Comparison of ENCODE assay signal across 8 cellular contexts in the genomic region with DNA sequence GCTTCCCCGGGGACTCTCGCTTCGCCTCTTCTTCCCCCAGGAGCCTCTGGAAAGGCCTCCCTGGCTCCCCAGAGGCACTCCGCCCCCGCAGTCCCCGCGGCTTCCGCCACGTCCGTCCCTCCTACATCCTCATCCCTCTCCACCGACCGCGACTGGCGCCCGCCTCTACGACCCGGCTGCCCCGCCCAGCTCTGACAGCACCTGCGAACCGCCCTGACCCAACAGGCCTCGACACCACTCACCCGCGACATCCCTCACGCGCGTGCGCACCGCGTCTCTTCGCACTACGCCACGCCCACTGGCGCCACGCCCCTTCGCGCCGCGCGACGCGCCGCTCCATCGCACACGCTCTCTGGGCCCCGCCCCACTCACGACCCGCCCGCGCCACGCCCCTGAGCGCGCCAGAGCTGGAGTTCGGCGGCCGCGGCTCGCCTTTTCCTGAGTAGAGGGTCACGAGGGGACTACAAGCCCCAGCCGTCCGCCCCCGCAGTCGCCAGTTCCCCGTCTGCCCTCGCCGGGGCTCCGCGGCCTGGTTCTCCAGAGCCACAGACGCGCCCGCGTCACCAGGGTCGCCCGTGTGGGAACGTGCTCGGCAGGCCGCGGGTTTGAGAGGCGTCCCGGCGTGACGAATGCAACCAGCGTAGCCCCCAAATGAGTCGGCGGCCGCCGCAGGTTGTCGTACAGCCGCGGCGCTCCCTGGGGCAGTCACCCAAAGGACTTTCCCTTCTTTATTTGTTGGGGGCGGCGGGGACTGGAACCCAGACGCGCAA. TPM values are rescaled to one million over a fixed set of nuclear protein-coding genes. Genes with fewer than 3 reads are reported as not detected.
DNase-seq lines count a peak whose midpoint lies in the region; ATAC-seq and TF ChIP-seq lines count a peak whose summit lies in the region.

No MANE protein-coding gene starts in this region.

- H3K27me3 Mint-ChIP-seq in activated CD4-positive, alpha-beta T cell treated with anti-CD3 and anti-CD28 coated beads for 36 hours, result no peaks in the 10 kb centered on the region
- no peaks in the 10 kb centered on the region for H3K27me3 Mint-ChIP-seq in chondrocyte (ENCODE audit: low read depth)

- H3K4me3 Mint-ChIP-seq in activated CD4-positive, alpha-beta T cell treated with anti-CD3 and anti-CD28 coated beads for 36 hours, result peak overlapping the region; percentile 81
- peak overlapping the region; percentile 89 for H3K4me3 Mint-ChIP-seq in chondrocyte (ENCODE audit: unreplicated experiment)

- intact Hi-C loops in activated CD4-positive, alpha-beta T cell treated with anti-CD3 and anti-CD28 coated beads for 36 hours (cut with DNase I, micrococcal nuclease), result loop anchor here (1.0 to 10.0 kb wide), 12 partner anchors 10 to 1329 kb away; a partner anchor contains a TSS

- peak overlapping the region; percentile 89 for H3K9ac ChIP-seq in BLaER1

- H3K4me3 ChIP-seq in BLaER1, result peak overlapping the region; percentile 69

- peaks cover 59% of the 10 kb centered on the region for H3K4me1 Mint-ChIP-seq in activated CD4-positive, alpha-beta T cell treated with anti-CD3 and anti-CD28 coated beads for 36 hours
- H3K4me1 Mint-ChIP-seq in chondrocyte (ENCODE audit: low read depth), result peaks cover 27% of the 10 kb centered on the region

- H3K9me3 ChIP-seq in BLaER1, result no peaks in the 10 kb centered on the region

- TF ChIP-seq CTCF in chondrocyte (IDR thresholded peaks at IDR 0.05), result peak; percentile 12

- DNase-seq in NCI-H510A treated with DMSO at 0.1 percent for 48 hours (lab: John Stamatoyannopoulos, UW) (peak; percentile 93), chondrocyte (ENCODE audit: low spot score) (peak; percentile 96)
- DNase-seq in activated CD4-positive, alpha-beta T cell treated with anti-CD3 and anti-CD28 coated beads for 36 hours, result peak; percentile 97
- peak; percentile 90 to 96 (median 90) for DNase-seq in stimulated activated CD4-positive, alpha-beta T cell treated with anti-CD3 and anti-CD28 coated beads, Interleukin-1b, Interleukin-23, amount 100 ng/mL, for 24 hours (ENCODE audit: low read depth in 4 of 4, low spot score in 1 of 4)

- H4K20me1 ChIP-seq in BLaER1, result no peaks in the 10 kb centered on the region

- peaks cover 12% of the 10 kb centered on the region for H3K36me3 Mint-ChIP-seq in activated CD4-positive, alpha-beta T cell treated with anti-CD3 and anti-CD28 coated beads for 36 hours (ENCODE audit: low read depth)
- H3K36me3 Mint-ChIP-seq in chondrocyte (ENCODE audit: low read depth), result peaks cover 3% of the 10 kb centered on the region

- H3K9me3 Mint-ChIP-seq in activated CD4-positive, alpha-beta T cell treated with anti-CD3 and anti-CD28 coated beads for 36 hours (ENCODE audit: low read depth), result no peaks in the 10 kb centered on the region
- H3K9me3 Mint-ChIP-seq in chondrocyte (ENCODE audit: low read depth), result no peaks in the 10 kb centered on the region

- peak overlapping the region; percentile 96 for H3K27ac ChIP-seq in BLaER1
- H3K27ac ChIP-seq in layer of hippocampus (ENCODE audit: low read depth, low read length), result peak overlapping the region; percentile 96

- peak overlapping the region; percentile 98 for H3K27ac Mint-ChIP-seq in activated CD4-positive, alpha-beta T cell treated with anti-CD3 and anti-CD28 coated beads for 36 hours
- peak overlapping the region; percentile 98 for H3K27ac Mint-ChIP-seq in chondrocyte (ENCODE audit: unreplicated experiment)

- H3K4me2 ChIP-seq in BLaER1, result peak overlapping the region; percentile 89

- H3K36me3 ChIP-seq in BLaER1, result no peaks in the 10 kb centered on the region

- CTCF ChIA-PET in activated CD4-positive, alpha-beta T cell treated with anti-CD3 and anti-CD28 coated beads for 36 hours (lab: Charles Lee), result interaction anchor here (0.9 to 2.2 kb wide), 8 partner anchors 10 to 125 kb away, joined by 3 to 7 read pairs (median 5); a partner anchor contains a TSS

- no peaks in the 10 kb centered on the region for H3K27me3 ChIP-seq in BLaER1
- no peaks in the 10 kb centered on the region for H3K27me3 ChIP-seq in layer of hippocampus (ENCODE audit: control insufficient read depth, insufficient read depth, low read length)

- ATAC-seq in GM19324 (IDR thresholded peaks at IDR 0.05; ENCODE audit: low FRiP score, unreplicated experiment), result peak; percentile 90
- peak; percentile 71 for ATAC-seq in HG03457 (IDR thresholded peaks at IDR 0.05; ENCODE audit: unreplicated experiment)
- ATAC-seq in activated CD4-positive, alpha-beta T cell treated with anti-CD3 and anti-CD28 coated beads for 36 hours, result peak; percentile 80

- peaks cover 84% of the 10 kb centered on the region for H3K4me1 ChIP-seq in BLaER1

- POLR2A ChIA-PET in activated CD4-positive, alpha-beta T cell treated with anti-CD3 and anti-CD28 coated beads for 36 hours (lab: Charles Lee), result interaction anchor here (0.6 to 3.0 kb wide), 9 partner anchors 10 to 469 kb away, joined by 3 to 24 read pairs (median 4); a partner anchor contains a TSS

RNA-seq across cellular contexts. Expression of a gene that starts 56.2 kb away (rescaled TPM):
- total RNA-seq in activated CD4-positive, alpha-beta T cell treated with anti-CD3 and anti-CD28 coated beads for 36 hours, result 1 to 10 TPM; 2.6 to 3.3 TPM
- total RNA-seq in chondrocyte, result 15.6 to 25.6 TPM (median 17.5 TPM) in 3 replicates

Comparison
In these comparisons a context has a peak if more than half of its experiments do, and no peak if none do; other contexts are left out.
1. Peak in every context shown above with its lines: DNase-seq, ATAC-seq, H3K4me3 ChIP-seq and H3K27ac ChIP-seq.